30 cellular contexts compared by ENCODE assay signal in genomic region chr4:95393821-95394220, GRCh38.
"Had no signal": no experiment of that assay in that cellular context is flagged by ENCODE, and none has a peak within 500 bp of the region (broad histone marks: within the 10 kb centered on the region; RNA-seq: fewer than 3 reads in every experiment).

No MANE protein-coding gene starts in this region.

- H3K4me3 ChIP-seq: neural progenitor cell, ovary, psoas muscle, right lobe of liver, sigmoid colon, stomach, suprapubic skin, testis, tibial artery, transverse colon, upper lobe of right lung, uterus had no signal

- H3K27me3 ChIP-seq: neural progenitor cell, ovary, right lobe of liver, sigmoid colon, stomach, suprapubic skin, testis, tibial artery, transverse colon, upper lobe of right lung, uterus had no signal

- FAIRE-seq: small intestine had no signal

- H3K36me3 Mint-ChIP-seq: naive thymus-derived CD8-positive, alpha-beta T cell; natural killer cell treated with Interleukin-12 subunit alpha and Interleukin-12 subunit beta and Interleukin-15 and Interleukin-18, amount 100 ng/mL, for 72 hours; stimulated activated effector memory CD8-positive, alpha-beta T cell treated with anti-CD3 and anti-CD28 coated beads, Interleukin-12 subunit alpha, Interleukin-12 subunit beta, amount 100 ng/mL, for 72 hours; stimulated activated naive B cell treated with anti-CD40 and anti-IgM and Interleukin-4, amounts not matched to agents 10 μg/mL and 1 μg/mL and 100 μg/mL, for 72 hours had no signal

- H3K4me1 ChIP-seq: parathyroid adenoma, psoas muscle, right lobe of liver, sigmoid colon, stomach, suprapubic skin, testis, transverse colon, upper lobe of right lung, uterus had no signal

- ATAC-seq: naive thymus-derived CD8-positive, alpha-beta T cell; natural killer cell treated with Interleukin-12 subunit alpha and Interleukin-12 subunit beta and Interleukin-15 and Interleukin-18, amount 100 ng/mL, for 72 hours; psoas muscle; right cardiac atrium; right lobe of liver; stimulated activated effector memory CD8-positive, alpha-beta T cell treated with anti-CD3 and anti-CD28 coated beads, Interleukin-12 subunit alpha, Interleukin-12 subunit beta, amount 100 ng/mL, for 72 hours; stimulated activated naive B cell treated with anti-CD40 and anti-IgM and Interleukin-4, amounts not matched to agents 10 μg/mL and 1 μg/mL and 100 μg/mL, for 72 hours; upper lobe of right lung had no signal

- H3K9me3 ChIP-seq: ovary, psoas muscle, right lobe of liver, sigmoid colon, stomach, suprapubic skin, testis, tibial artery, transverse colon, upper lobe of right lung, uterus had no signal

- H3K9ac ChIP-seq: neural progenitor cell, parathyroid adenoma had no signal

- H3K27ac ChIP-seq: neural progenitor cell, ovary, parathyroid adenoma, psoas muscle, right lobe of liver, sigmoid colon, stomach, suprapubic skin, testis, tibial artery, transverse colon, upper lobe of right lung, uterus had no signal

- H3K27ac Mint-ChIP-seq: natural killer cell treated with Interleukin-12 subunit alpha and Interleukin-12 subunit beta and Interleukin-15 and Interleukin-18, amount 100 ng/mL, for 72 hours; progenitor cell of endocrine pancreas; stimulated activated effector memory CD8-positive, alpha-beta T cell treated with anti-CD3 and anti-CD28 coated beads, Interleukin-12 subunit alpha, Interleukin-12 subunit beta, amount 100 ng/mL, for 72 hours; stimulated activated naive B cell treated with anti-CD40 and anti-IgM and Interleukin-4, amounts not matched to agents 10 μg/mL and 1 μg/mL and 100 μg/mL, for 72 hours; stimulated activated naive CD8-positive, alpha-beta T cell treated with anti-CD3 and anti-CD28 coated beads, Interleukin-15, Interleukin-2, amounts not matched to agents 100 ng/mL and 50 ng/mL, for 24 hours; type B pancreatic cell had no signal

- H3K36me3 ChIP-seq: neural progenitor cell, ovary, right lobe of liver, sigmoid colon, stomach, suprapubic skin, tibial artery, transverse colon, upper lobe of right lung, uterus had no signal

- DNase-seq: naive thymus-derived CD8-positive, alpha-beta T cell; occipital lobe; ovary; posterior cingulate gyrus; psoas muscle; right cardiac atrium; right lobe of liver; sigmoid colon; small intestine; stimulated activated CD4-positive, alpha-beta T cell treated with anti-CD3 and anti-CD28 coated beads, Interleukin-15, amount 100 ng/mL, for 24 hours; stimulated activated CD4-positive, alpha-beta T cell treated with anti-CD3 and anti-CD28 coated beads, Interleukin-2, amount 100 ng/mL, for 24 hours; stimulated activated CD4-positive, alpha-beta T cell treated with anti-CD3 and anti-CD28 coated beads, Interleukin-2, amount 100 ng/mL, for 48 hours; stimulated activated CD4-positive, alpha-beta T cell treated with anti-CD3 and anti-CD28 coated beads, Interleukin-4, amount 100 ng/mL, for 24 hours; stimulated activated naive B cell treated with anti-CD40 and anti-IgM and Interleukin-4, amounts not matched to agents 10 μg/mL and 1 μg/mL and 100 μg/mL, for 72 hours; stimulated activated naive CD4-positive, alpha-beta T cell treated with Interleukin-2 at 50 U/mL for 16 hours; stomach; substantia nigra; testis; tibial artery; transverse colon; upper lobe of right lung; uterus had no signal

- H3K4me3 Mint-ChIP-seq: naive thymus-derived CD8-positive, alpha-beta T cell; natural killer cell treated with Interleukin-12 subunit alpha and Interleukin-12 subunit beta and Interleukin-15 and Interleukin-18, amount 100 ng/mL, for 72 hours; neural progenitor cell; stimulated activated effector memory CD8-positive, alpha-beta T cell treated with anti-CD3 and anti-CD28 coated beads, Interleukin-12 subunit alpha, Interleukin-12 subunit beta, amount 100 ng/mL, for 72 hours; stimulated activated naive B cell treated with anti-CD40 and anti-IgM and Interleukin-4, amounts not matched to agents 10 μg/mL and 1 μg/mL and 100 μg/mL, for 72 hours; stimulated activated naive CD8-positive, alpha-beta T cell treated with anti-CD3 and anti-CD28 coated beads, Interleukin-15, Interleukin-2, amounts not matched to agents 100 ng/mL and 50 ng/mL, for 24 hours; type B pancreatic cell had no signal

- H3K27me3 Mint-ChIP-seq: naive thymus-derived CD8-positive, alpha-beta T cell; natural killer cell treated with Interleukin-12 subunit alpha and Interleukin-12 subunit beta and Interleukin-15 and Interleukin-18, amount 100 ng/mL, for 72 hours; progenitor cell of endocrine pancreas; stimulated activated naive B cell treated with anti-CD40 and anti-IgM and Interleukin-4, amounts not matched to agents 10 μg/mL and 1 μg/mL and 100 μg/mL, for 72 hours; stimulated activated naive CD8-positive, alpha-beta T cell treated with anti-CD3 and anti-CD28 coated beads, Interleukin-15, Interleukin-2, amounts not matched to agents 100 ng/mL and 50 ng/mL, for 24 hours had no signal

- H3K4me1 Mint-ChIP-seq: naive thymus-derived CD8-positive, alpha-beta T cell; stimulated activated effector memory CD8-positive, alpha-beta T cell treated with anti-CD3 and anti-CD28 coated beads, Interleukin-12 subunit alpha, Interleukin-12 subunit beta, amount 100 ng/mL, for 72 hours; stimulated activated naive B cell treated with anti-CD40 and anti-IgM and Interleukin-4, amounts not matched to agents 10 μg/mL and 1 μg/mL and 100 μg/mL, for 72 hours had no signal

- H3K9me3 Mint-ChIP-seq: naive thymus-derived CD8-positive, alpha-beta T cell; neural progenitor cell; stimulated activated effector memory CD8-positive, alpha-beta T cell treated with anti-CD3 and anti-CD28 coated beads, Interleukin-12 subunit alpha, Interleukin-12 subunit beta, amount 100 ng/mL, for 72 hours; stimulated activated naive B cell treated with anti-CD40 and anti-IgM and Interleukin-4, amounts not matched to agents 10 μg/mL and 1 μg/mL and 100 μg/mL, for 72 hours; stimulated activated naive CD8-positive, alpha-beta T cell treated with anti-CD3 and anti-CD28 coated beads, Interleukin-15, Interleukin-2, amounts not matched to agents 100 ng/mL and 50 ng/mL, for 24 hours; type B pancreatic cell had no signal
